ENCODE assay signal across 9 cellular contexts in genomic region chr3:120908803-120909601, GRCh38. TPM values are rescaled to one million over a fixed set of nuclear protein-coding genes. Genes with fewer than 3 reads are reported as not detected.
DNase-seq lines count a peak whose midpoint lies in the region; ATAC-seq, FAIRE-seq and TF ChIP-seq lines count a peak whose summit lies in the region.
"Had no signal": no experiment of that assay in that cellular context is flagged by ENCODE, and none has a peak within 500 bp of the region (broad histone marks: within the 10 kb centered on the region; RNA-seq: fewer than 3 reads in every experiment).

No MANE protein-coding gene starts in this region.

- TF ChIP-seq RAD21 in A549 (conservative IDR thresholded peaks at IDR 0.05 in 1 of 2, IDR thresholded peaks at IDR 0.05 in 1 of 2), result no peak

- H3K9ac ChIP-seq in ES-I3 (ENCODE audit: low read depth, low read length), result peak overlapping the region; percentile 85

- intact Hi-C loops in mucosa of descending colon (cut with DNase I, micrococcal nuclease), result no loop called here

- no peak overlapping the region for H3K27ac ChIP-seq in A549
- peak overlapping the region; percentile 70 for H3K27ac ChIP-seq in angular gyrus (ENCODE audit: low read depth, low read length)
- H3K27ac ChIP-seq: neutrophil had no signal

- no peak for TF ChIP-seq POLR2A in A549 (IDR thresholded peaks at IDR 0.05; ENCODE audit: low read length)

- no peak for ATAC-seq in A549
- no peak for ATAC-seq in mucosa of descending colon
- no peak for ATAC-seq in esophagus mucosa

- POLR2A ChIA-PET in A549 (lab: Yijun Ruan, JAX), result no interaction called here

- 15% methylated on average over 22 of the region's 26 CpGs for WGBS in A549 (ENCODE audit: missing lambda C conversion rate)

- CTCF ChIA-PET in A549 (lab: Yijun Ruan, JAX), result interaction anchor here (0.8 kb wide), 1 partner anchor 638 kb away, joined by 5 read pairs; no protein-coding TSS in a partner anchor

- H3K4me3 ChIP-seq in A549 (peak overlapping the region; percentile 49), mucosa of descending colon (no peak overlapping the region)

- H3K9me3 ChIP-seq in A549 (0 out of 3 replicates have a peak, but pooled peaks cover 5% of the 10 kb centered on the region), ES-I3 (ENCODE audit: control insufficient read depth, insufficient read depth, low read length) (no peaks in the 10 kb centered on the region), mucosa of descending colon (no peaks in the 10 kb centered on the region)
- H3K9me3 ChIP-seq: neutrophil had no signal

- TF ChIP-seq CTCF in A549 (IDR thresholded peaks at IDR 0.05) (no peak), mucosa of descending colon (IDR thresholded peaks at IDR 0.05) (no peak)

- TF ChIP-seq EP300 in A549 (IDR thresholded peaks at IDR 0.05), result no peak

- no peak for FAIRE-seq in A549 (lab: Jason Lieb, UNC)

- DNase-seq in A549 (ENCODE audit: low read depth in 1 of 2, low spot score in 1 of 2) (no peak), mucosa of descending colon (peak in 2 of 3 donors; percentile 8 to 43), ecto neural progenitor cell (ENCODE audit: low spot score) (no peak)
- DNase-seq in activated CD8-positive, alpha-beta memory T cell treated with anti-CD3 and anti-CD28 coated beads for 24 hours, result no peak
- no peak for DNase-seq in effector CD4-positive, alpha-beta T cell

- H3K4me1 ChIP-seq in A549 (peaks cover 13% of the 10 kb centered on the region), ES-I3 (ENCODE audit: insufficient read depth, low read length) (no peaks in the 10 kb centered on the region), mucosa of descending colon (ENCODE audit: low read depth) (peaks cover 10% of the 10 kb centered on the region)

- H3K36me3 ChIP-seq in ES-I3 (ENCODE audit: insufficient read depth, low read length) (no peaks in the 10 kb centered on the region), mucosa of descending colon (ENCODE audit: low read depth) (no peaks in the 10 kb centered on the region)
- H3K36me3 ChIP-seq: neutrophil had no signal

- H3K4me2 ChIP-seq in A549, result peak overlapping the region; percentile 100

TF ChIP-seq in A549, 52 proteins besides CTCF, POLR2A, EP300 and RAD21:
- no peak for TF ChIP-seq MYC (IDR thresholded peaks at IDR 0.05; ENCODE audit: borderline replicate concordance, low read length)
- TF ChIP-seq CBX2 (IDR thresholded peaks at IDR 0.05; ENCODE audit: borderline replicate concordance, low read depth), result no peak
- no peak for TF ChIP-seq RARB (CRISPR knock-in tag; IDR thresholded peaks at IDR 0.05)
- no peak for TF ChIP-seq CHD2 (IDR thresholded peaks at IDR 0.05; ENCODE audit: low read length, partially characterized antibody)
- no peak for TF ChIP-seq MAZ (IDR thresholded peaks at IDR 0.05; ENCODE audit: borderline replicate concordance, low read depth, low read length)
- TF ChIP-seq RNF2 (IDR thresholded peaks at IDR 0.05; ENCODE audit: borderline replicate concordance, low read depth), result peak; percentile 99
- TF ChIP-seq ELK1 (IDR thresholded peaks at IDR 0.05; ENCODE audit: low read depth, low read length), result no peak
- no peak for TF ChIP-seq ZC3H11A (IDR thresholded peaks at IDR 0.05)
- peak; percentile 26 for TF ChIP-seq ZFP36 (IDR thresholded peaks at IDR 0.05; ENCODE audit: borderline replicate concordance, partially characterized antibody)
- no peak for TF ChIP-seq USF2 (IDR thresholded peaks at IDR 0.05)
- peak; percentile 97 for TF ChIP-seq CBX8 (IDR thresholded peaks at IDR 0.05)
- no peak for TF ChIP-seq PBX3 (IDR thresholded peaks at IDR 0.05)
- no peak for TF ChIP-seq FOSB (CRISPR knock-in tag; IDR thresholded peaks at IDR 0.05)
- no peak for TF ChIP-seq EHMT2 (IDR thresholded peaks at IDR 0.05; ENCODE audit: low read depth)

RNA-seq across cellular contexts. Expression of gene STXBP5L, which starts 1.0 kb away (rescaled TPM):
- polyA plus RNA-seq in A549 (2011; rRNA removed) (0.08 and 0.12 TPM in 2 replicates), A549 (2017; fragmentation: RNase III; extraction: RNeasy Plus Mini Kit Qiagen cat#74134 plus additional on column Dnase treatment) (not detected in 3 replicates)
- polyA plus RNA-seq in A549 (2012; cell fraction: cytosol; rRNA removed), result 0.03 TPM in 1 of 2 replicates, not detected in the other
- polyA plus RNA-seq in A549 (2012; cell fraction: nucleus; rRNA removed), result 0.01 and 0.04 TPM in 2 replicates
- polyA minus RNA-seq in A549 (2011; rRNA and poly(A)+ RNA removed), result not detected in 2 replicates
- total RNA-seq in mucosa of descending colon (1 to 10 TPM in 1 of 3 donors, under 1 TPM in 2; 0.34 to 7.3 (median 0.61) TPM), esophagus mucosa (not detected)

Comparison
In these comparisons a context has a peak if more than half of its experiments do, and no peak if none do; other contexts are left out.
1. DNase-seq: peak in mucosa of descending colon (2 of 3); none in A549 (0 of 2), activated CD8-positive, alpha-beta memory T cell treated with anti-CD3 and anti-CD28 coated beads for 24 hours (single experiment), ecto neural progenitor cell (single experiment) and effector CD4-positive, alpha-beta T cell (single experiment).